In genomic region chr10:104683567-104683966, GRCh38 we compare ENCODE assay signal across 17 cellular contexts. TPM values are rescaled to one million over a fixed set of nuclear protein-coding genes. Genes with fewer than 3 reads are reported as not detected.
DNase-seq lines count a peak whose midpoint lies in the region; ATAC-seq and TF ChIP-seq lines count a peak whose summit lies in the region.
"Had no signal": no experiment of that assay in that cellular context is flagged by ENCODE, and none has a peak within 500 bp of the region (broad histone marks: within the 10 kb centered on the region; RNA-seq: fewer than 3 reads in every experiment).

No MANE protein-coding gene starts in this region.

- no peak overlapping the region for H3K4me3 ChIP-seq in endodermal cell (ENCODE audit: low read length)
- H3K4me3 ChIP-seq: BLaER1 treated with 17β-estradiol and CSF1 and Interleukin-3, amounts not matched to agents 10 nM and 100 nM; GM23248 had no signal

- H3K36me3 Mint-ChIP-seq in endodermal cell (ENCODE audit: low read depth) = no peaks in the 10 kb centered on the region
- no peaks in the 10 kb centered on the region for H3K36me3 Mint-ChIP-seq in nephron progenitor cell (ENCODE audit: low read depth)
- H3K36me3 Mint-ChIP-seq: CD4-positive, CD25-positive, alpha-beta regulatory T cell had no signal

- H3K9me3 Mint-ChIP-seq in endodermal cell (no peaks in the 10 kb centered on the region), nephron progenitor cell (no peaks in the 10 kb centered on the region)

- H3K4me1 ChIP-seq in endodermal cell (ENCODE audit: control insufficient read depth, insufficient read depth, low read length) = no peaks in the 10 kb centered on the region
- H3K4me1 ChIP-seq: BLaER1 treated with 17β-estradiol and CSF1 and Interleukin-3, amounts not matched to agents 10 nM and 100 nM had no signal

- no peak overlapping the region for H3K27ac ChIP-seq in endodermal cell (ENCODE audit: low read depth, low read length)
- H3K27ac ChIP-seq: 22Rv1; BLaER1 treated with 17β-estradiol and CSF1 and Interleukin-3, amounts not matched to agents 10 nM and 100 nM; GM23248 had no signal

- ATAC-seq in GM19035 (IDR thresholded peaks at IDR 0.05; ENCODE audit: unreplicated experiment) = no peak
- ATAC-seq: HCT116 had no signal

- H3K9ac ChIP-seq in endodermal cell (ENCODE audit: extremely low read depth, low read length, poor library complexity, severe bottlenecking) = no peak overlapping the region
- H3K9ac ChIP-seq: BLaER1 treated with 17β-estradiol and CSF1 and Interleukin-3, amounts not matched to agents 10 nM and 100 nM; GM23248 had no signal

- DNase-seq in Ammon's horn (ENCODE audit: low spot score) (peak; percentile 69), endodermal cell (peak; percentile 5), inferior parietal cortex (ENCODE audit: extremely low spot score) (peak; percentile 41), pons (ENCODE audit: low spot score) (peak; percentile 90), nephron progenitor cell (no peak), NCI-H446 treated with DMSO at 0.1 percent for 48 hours (lab: John Stamatoyannopoulos, UW) (no peak)
- no peak for DNase-seq in effector CD4-positive, alpha-beta T cell
- DNase-seq: AML-193; CD4-positive, CD25-positive, alpha-beta regulatory T cell; DMS53; GF-D8; GM23248 had no signal

- no peak for TF ChIP-seq CTCF in endodermal cell (conservative IDR thresholded peaks at IDR 0.05)
- TF ChIP-seq CTCF in nephron progenitor cell (IDR thresholded peaks at IDR 0.05) = no peak

- H3K36me3 ChIP-seq in endodermal cell (ENCODE audit: control insufficient read depth, insufficient read depth, low read length) = no peaks in the 10 kb centered on the region
- H3K36me3 ChIP-seq: BLaER1 treated with 17β-estradiol and CSF1 and Interleukin-3, amounts not matched to agents 10 nM and 100 nM had no signal

- H3K27ac Mint-ChIP-seq in endodermal cell (no peak overlapping the region), nephron progenitor cell (no peak overlapping the region)
- H3K27ac Mint-ChIP-seq: CD4-positive, CD25-positive, alpha-beta regulatory T cell had no signal

- peaks cover 23% of the 10 kb centered on the region for H3K27me3 ChIP-seq in endodermal cell (ENCODE audit: control insufficient read depth, insufficient read depth, low read length, poor library complexity, severe bottlenecking)
- H3K27me3 ChIP-seq: BLaER1 treated with 17β-estradiol and CSF1 and Interleukin-3, amounts not matched to agents 10 nM and 100 nM had no signal

- peaks cover 31% of the 10 kb centered on the region for H3K27me3 Mint-ChIP-seq in endodermal cell (ENCODE audit: insufficient read depth)
- H3K27me3 Mint-ChIP-seq in nephron progenitor cell (ENCODE audit: low read depth, poor library complexity) = peaks cover 25% of the 10 kb centered on the region

- H3K4me1 Mint-ChIP-seq in endodermal cell (peaks cover 3% of the 10 kb centered on the region), nephron progenitor cell (peaks cover 9% of the 10 kb centered on the region)
- H3K4me1 Mint-ChIP-seq: CD4-positive, CD25-positive, alpha-beta regulatory T cell had no signal

- no peak overlapping the region for H3K4me3 Mint-ChIP-seq in endodermal cell
- H3K4me3 Mint-ChIP-seq in nephron progenitor cell = no peak overlapping the region
- H3K4me3 Mint-ChIP-seq: CD4-positive, CD25-positive, alpha-beta regulatory T cell had no signal

- no peaks in the 10 kb centered on the region for H3K9me3 ChIP-seq in endodermal cell (ENCODE audit: control insufficient read depth, low read length)
- H3K9me3 ChIP-seq: BLaER1 treated with 17β-estradiol and CSF1 and Interleukin-3, amounts not matched to agents 10 nM and 100 nM had no signal

- 92% methylated on average over 1 of the region's 1 CpG; no CpG with 5 or more reads in 1 of the 2 experiments for WGBS in endodermal cell (ENCODE audit: insufficient coverage in 1 of 2, insufficient read length in 1 of 2), 2 experiments

RNA-seq across cellular contexts. Expression of gene SORCS3, which starts 42.5 kb away (rescaled TPM):
- total RNA-seq in endodermal cell = under 1 TPM in 1 of 2 donors, not detected in 1; 0.68 TPM
- polyA plus RNA-seq in endodermal cell (2013, experiment 1 of 2) = 0.50 TPM
- 0.46 TPM for polyA plus RNA-seq in endodermal cell (2013, experiment 2 of 2)
- total RNA-seq: A673; CD4-positive, CD25-positive, alpha-beta regulatory T cell; GM23248 had no signal
- polyA plus RNA-seq: GM23248 had no signal

Comparison
In these comparisons a context has a peak if more than half of its experiments do, and no peak if none do; other contexts are left out.
1. DNase-seq: peak in Ammon's horn (single experiment), endodermal cell (single experiment), inferior parietal cortex (single experiment) and pons (single experiment); none in nephron progenitor cell (single experiment), effector CD4-positive, alpha-beta T cell (single experiment) and NCI-H446 treated with DMSO at 0.1 percent for 48 hours (single experiment).